In the genomic region with DNA sequence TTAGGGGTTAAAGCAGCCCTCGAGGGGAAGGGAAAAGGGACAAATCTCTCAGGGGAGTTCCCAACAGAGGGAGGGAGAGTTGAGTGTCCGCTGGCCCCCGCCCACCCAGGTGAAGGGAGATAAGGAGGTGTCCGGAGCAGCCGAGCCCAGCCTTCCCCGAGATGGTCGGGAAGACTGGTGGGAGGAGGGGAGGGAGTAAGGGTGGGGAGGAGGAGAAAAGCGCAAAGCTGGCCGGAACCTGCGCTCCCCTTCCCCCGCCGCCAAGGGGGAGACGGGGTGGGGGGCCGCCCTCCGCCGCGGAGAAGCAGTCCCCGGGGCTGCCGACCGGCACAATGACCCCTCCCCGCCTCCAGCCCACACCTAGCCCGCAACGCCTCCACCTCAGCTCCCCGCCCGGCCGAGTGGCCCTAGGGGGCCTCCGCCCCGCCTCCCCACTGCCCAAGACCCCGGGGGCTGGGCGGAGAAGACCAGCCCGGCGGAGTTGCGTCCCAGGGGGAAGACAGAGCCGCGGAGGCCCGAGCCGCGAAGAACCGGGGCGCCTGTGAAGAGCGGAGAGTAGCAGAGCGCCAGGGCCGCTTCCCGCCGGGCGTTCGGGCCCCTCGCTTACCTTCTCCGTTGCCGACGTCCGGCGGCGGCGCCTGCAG, we compare ENCODE assay signal across 8 cellular contexts. TPM values are rescaled to one million over a fixed set of nuclear protein-coding genes. Genes with fewer than 3 reads are reported as not detected.
DNase-seq lines count a peak whose midpoint lies in the region; ATAC-seq and TF ChIP-seq lines count a peak whose summit lies in the region.

No MANE protein-coding gene starts in this region.

- no peak for TF ChIP-seq RAD21 in Ishikawa (IDR thresholded peaks at IDR 0.05; ENCODE audit: low read depth)

- H3K9me3 ChIP-seq in WERI-Rb-1 (ENCODE audit: severe bottlenecking): no peaks in the 10 kb centered on the region

- peak overlapping the region; percentile 99 for H3K4me3 Mint-ChIP-seq in chondrocyte (ENCODE audit: unreplicated experiment)

- peaks cover 2% of the 10 kb centered on the region for H3K36me3 Mint-ChIP-seq in chondrocyte (ENCODE audit: low read depth)

- H3K27me3 ChIP-seq in WERI-Rb-1 (ENCODE audit: insufficient read depth, low read depth, severe bottlenecking): no peaks in the 10 kb centered on the region

- H3K27ac ChIP-seq in WERI-Rb-1: peak overlapping the region; percentile 95

- peak overlapping the region; percentile 97 for H3K27ac Mint-ChIP-seq in chondrocyte (ENCODE audit: unreplicated experiment)

- peak overlapping the region; percentile 100 for H3K4me3 ChIP-seq in WERI-Rb-1 (ENCODE audit: low read depth, low read length)

- no peaks in the 10 kb centered on the region for H3K27me3 Mint-ChIP-seq in chondrocyte (ENCODE audit: low read depth)

- no peak for TF ChIP-seq EP300 in Ishikawa (IDR thresholded peaks at IDR 0.05; ENCODE audit: borderline replicate concordance)

- H3K4me1 Mint-ChIP-seq in chondrocyte (ENCODE audit: low read depth): peaks cover 54% of the 10 kb centered on the region

- no peaks in the 10 kb centered on the region for H3K9me3 Mint-ChIP-seq in chondrocyte (ENCODE audit: low read depth)

- DNase-seq in EH (ENCODE audit: low read depth): peak; percentile 47
- peak; percentile 64 for DNase-seq in WERI-Rb-1
- no peak for DNase-seq in chondrocyte (ENCODE audit: low spot score)
- DNase-seq in left lobe of liver (ENCODE audit: low spot score): peak; percentile 58
- peak; percentile 28 to 31 for DNase-seq in stimulated activated CD4-positive, alpha-beta T cell treated with anti-CD3 and anti-CD28 coated beads, Interleukin-4, amount 100 ng/mL, for 4 hours
- no peak for DNase-seq in cerebellar nuclear complex (lab: John Stamatoyannopoulos, UW)

- peak; percentile 15 for ATAC-seq in GM21717 (IDR thresholded peaks at IDR 0.05; ENCODE audit: unreplicated experiment)
- ATAC-seq in left lobe of liver: peak; percentile 20

- peaks cover 5% of the 10 kb centered on the region for H3K36me3 ChIP-seq in WERI-Rb-1

- TF ChIP-seq CTCF in WERI-Rb-1 (IDR thresholded peaks at IDR 0.05; ENCODE audit: low read depth, low read length): no peak
- no peak for TF ChIP-seq CTCF in chondrocyte (IDR thresholded peaks at IDR 0.05)

TF ChIP-seq in Ishikawa, 13 proteins besides CTCF, POLR2A, EP300 and RAD21:
- TF ChIP-seq CREB1 (IDR thresholded peaks at IDR 0.05; ENCODE audit: low read depth) (no peak), CEBPB (IDR thresholded peaks at IDR 0.05) (no peak), NFIC (IDR thresholded peaks at IDR 0.05) (no peak), TAF1 (IDR thresholded peaks at IDR 0.05; ENCODE audit: low read depth) (no peak; the same call in 1 of the 2 replicates), ZBTB7A (IDR thresholded peaks at IDR 0.05; ENCODE audit: low read depth) (peak; percentile 90), EGR1 (IDR thresholded peaks at IDR 0.05) (no peak; the same call in 1 of the 2 replicates), YY1 (IDR thresholded peaks at IDR 0.05; ENCODE audit: low read depth) (no peak), TCF12 (IDR thresholded peaks at IDR 0.05; ENCODE audit: low read depth) (no peak; the same call in 1 of the 2 replicates)
- TF ChIP-seq, protein P1, sequence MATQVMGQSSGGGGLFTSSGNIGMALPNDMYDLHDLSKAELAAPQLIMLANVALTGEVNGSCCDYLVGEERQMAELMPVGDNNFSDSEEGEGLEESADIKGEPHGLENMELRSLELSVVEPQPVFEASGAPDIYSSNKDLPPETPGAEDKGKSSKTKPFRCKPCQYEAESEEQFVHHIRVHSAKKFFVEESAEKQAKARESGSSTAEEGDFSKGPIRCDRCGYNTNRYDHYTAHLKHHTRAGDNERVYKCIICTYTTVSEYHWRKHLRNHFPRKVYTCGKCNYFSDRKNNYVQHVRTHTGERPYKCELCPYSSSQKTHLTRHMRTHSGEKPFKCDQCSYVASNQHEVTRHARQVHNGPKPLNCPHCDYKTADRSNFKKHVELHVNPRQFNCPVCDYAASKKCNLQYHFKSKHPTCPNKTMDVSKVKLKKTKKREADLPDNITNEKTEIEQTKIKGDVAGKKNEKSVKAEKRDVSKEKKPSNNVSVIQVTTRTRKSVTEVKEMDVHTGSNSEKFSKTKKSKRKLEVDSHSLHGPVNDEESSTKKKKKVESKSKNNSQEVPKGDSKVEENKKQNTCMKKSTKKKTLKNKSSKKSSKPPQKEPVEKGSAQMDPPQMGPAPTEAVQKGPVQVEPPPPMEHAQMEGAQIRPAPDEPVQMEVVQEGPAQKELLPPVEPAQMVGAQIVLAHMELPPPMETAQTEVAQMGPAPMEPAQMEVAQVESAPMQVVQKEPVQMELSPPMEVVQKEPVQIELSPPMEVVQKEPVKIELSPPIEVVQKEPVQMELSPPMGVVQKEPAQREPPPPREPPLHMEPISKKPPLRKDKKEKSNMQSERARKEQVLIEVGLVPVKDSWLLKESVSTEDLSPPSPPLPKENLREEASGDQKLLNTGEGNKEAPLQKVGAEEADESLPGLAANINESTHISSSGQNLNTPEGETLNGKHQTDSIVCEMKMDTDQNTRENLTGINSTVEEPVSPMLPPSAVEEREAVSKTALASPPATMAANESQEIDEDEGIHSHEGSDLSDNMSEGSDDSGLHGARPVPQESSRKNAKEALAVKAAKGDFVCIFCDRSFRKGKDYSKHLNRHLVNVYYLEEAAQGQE (IDR thresholded peaks at IDR 0.05; ENCODE audit: low read depth): no peak

RNA-seq across cellular contexts. Expression of a gene that starts 0.5 kb away (rescaled TPM):
- total RNA-seq in chondrocyte (61.3 to 65.0 TPM (median 64.2 TPM) in 3 replicates), left lobe of liver (19.9 TPM)

RNA-seq across cellular contexts. Expression of a gene that starts 0.9 kb away (rescaled TPM):
- 35.9 to 47.3 TPM (median 45.1 TPM) in 3 replicates for total RNA-seq in chondrocyte
- 18.5 TPM for total RNA-seq in left lobe of liver

Comparison
In these comparisons a context has a peak if more than half of its experiments do, and no peak if none do; other contexts are left out.
1. DNase-seq: peak in EH (single experiment), WERI-Rb-1 (single experiment), left lobe of liver (single experiment) and stimulated activated CD4-positive, alpha-beta T cell treated with anti-CD3 and anti-CD28 coated beads, Interleukin-4, amount 100 ng/mL, for 4 hours (2 of 2); none in chondrocyte (single experiment) and cerebellar nuclear complex (0 of 2).